Comparison of ENCODE assay signal across 11 cellular contexts in genomic region chr17:45046536-45047125, GRCh38.
DNase-seq lines count a peak whose midpoint lies in the region; ATAC-seq and FAIRE-seq lines count a peak whose summit lies in the region.
"Had no signal": no experiment of that assay in that cellular context is flagged by ENCODE, and none has a peak within 500 bp of the region (broad histone marks: within the 10 kb centered on the region; RNA-seq: fewer than 3 reads in every experiment).

No MANE protein-coding gene starts in this region.

- peak; percentile 18 for FAIRE-seq in GM19239 (lab: Jason Lieb, UNC)

- peak overlapping the region; percentile 55 for H3K27ac ChIP-seq in SK-N-MC
- H3K27ac ChIP-seq: psoas muscle had no signal

- ATAC-seq in GM18520 (IDR thresholded peaks at IDR 0.05; ENCODE audit: unreplicated experiment) (no peak), GM19328 (IDR thresholded peaks at IDR 0.05; ENCODE audit: unreplicated experiment) (no peak)
- ATAC-seq: left colon, psoas muscle had no signal

- H3K4me3 ChIP-seq in SK-N-MC: no peak overlapping the region
- H3K4me3 ChIP-seq: psoas muscle had no signal

- H3K9me3 ChIP-seq in SK-N-MC (ENCODE audit: low read depth, low read length): no peaks in the 10 kb centered on the region
- H3K9me3 ChIP-seq: psoas muscle had no signal

- in situ Hi-C loops in ACHN (cut with HindIII; ENCODE audit: low pct_ligation_motif_present, low pct_unique_long_range_greater_than_20kb, low sequenced_read_pairs): no loop called here

- peak; percentile 35 for DNase-seq in ACHN
- no peak for DNase-seq in GM19239 (ENCODE audit: insufficient read length, low spot score)
- no peak for DNase-seq in SK-N-MC (ENCODE audit: low read depth, low spot score)
- peak; percentile 93 for DNase-seq in kidney tubule cell (ENCODE audit: low spot score)
- no peak for DNase-seq in NCI-H1048 (lab: John Stamatoyannopoulos, UW)
- DNase-seq in NCI-H146 (lab: John Stamatoyannopoulos, UW): no peak
- DNase-seq: activated CD4-positive, alpha-beta T cell treated with anti-CD3 and anti-CD28 coated beads, Interleukin-2, amount 50 U/mL, for 1 hour; left colon; psoas muscle had no signal

- H3K36me3 ChIP-seq in SK-N-MC (ENCODE audit: insufficient read depth, low read length): no peaks in the 10 kb centered on the region

- no peak overlapping the region for H3K9ac ChIP-seq in SK-N-MC (ENCODE audit: insufficient read length)

Comparison
In these comparisons a context has a peak if more than half of its experiments do, and no peak if none do; other contexts are left out.
1. DNase-seq: peak in ACHN (single experiment) and kidney tubule cell (single experiment); none in GM19239 (single experiment), SK-N-MC (single experiment), NCI-H1048 (single experiment) and NCI-H146 (single experiment).